Comparison of ENCODE assay signal across 10 cellular contexts in the genomic region with DNA sequence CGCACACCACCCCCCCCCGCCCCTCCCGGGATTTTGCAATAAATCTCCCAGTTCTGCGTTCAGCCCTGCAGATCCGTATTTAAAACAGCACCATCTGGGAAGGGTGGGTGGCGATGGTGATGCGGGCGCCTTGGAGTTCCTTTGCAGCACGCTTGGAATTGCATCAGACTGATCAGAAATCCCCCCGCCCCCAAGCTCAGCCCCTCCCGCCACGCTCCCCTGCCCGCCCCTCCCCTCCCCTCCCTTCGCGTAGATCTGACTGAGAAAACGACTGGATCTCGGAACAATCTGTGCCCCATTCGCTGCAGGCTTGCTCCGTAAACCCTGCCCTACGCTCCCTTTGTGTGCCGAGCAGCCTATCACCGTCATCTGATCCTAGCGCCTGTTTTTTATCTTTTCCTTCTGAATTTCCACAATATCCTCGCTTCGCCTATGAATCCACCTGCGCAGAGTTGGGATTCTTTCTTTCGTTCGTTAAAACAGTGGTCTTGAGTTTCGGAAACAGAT. TPM values are rescaled to one million over a fixed set of nuclear protein-coding genes. Genes with fewer than 3 reads are reported as not detected.
A peak's percentile ranks its signal among the peaks of the same experiment; 100 is the strongest.
DNase-seq lines count a peak whose midpoint lies in the region; ATAC-seq and TF ChIP-seq lines count a peak whose summit lies in the region.
"Had no signal": no experiment of that assay in that cellular context is flagged by ENCODE, and none has a peak within 500 bp of the region (broad histone marks: within the 10 kb centered on the region; RNA-seq: fewer than 3 reads in every experiment).

No MANE protein-coding gene starts in this region.

- no peaks in the 10 kb centered on the region for H3K36me3 Mint-ChIP-seq in GM23338 (ENCODE audit: low read depth)

- DNase-seq in GM23338 (ENCODE audit: low spot score): peak; percentile 93
- peak; percentile 65 to 83 for DNase-seq in NCI-H524 (lab: John Stamatoyannopoulos, UW)
- DNase-seq in dedifferentiated amniotic fluid mesenchymal stem cell (ENCODE audit: extremely low spot score): peak; percentile 93
- DNase-seq in NCI-H1436 treated with DMSO at 0.1 percent for 48 hours (lab: John Stamatoyannopoulos, UW): no peak

- H3K79me2 ChIP-seq in GM23338 (replicated peaks; ENCODE audit: insufficient read depth): no peaks in the 10 kb centered on the region

- peaks cover 36% of the 10 kb centered on the region for H3K4me1 Mint-ChIP-seq in GM23338

- ATAC-seq in GM23338: peak; percentile 54
- ATAC-seq in GM21528 (IDR thresholded peaks at IDR 0.05; ENCODE audit: low FRiP score, unreplicated experiment): no peak
- no peak for ATAC-seq in HG03439 (IDR thresholded peaks at IDR 0.05; ENCODE audit: unreplicated experiment)
- ATAC-seq in HG02973 (IDR thresholded peaks at IDR 0.05; ENCODE audit: unreplicated experiment): no peak

- H3K27ac ChIP-seq in GM23338 (ENCODE audit: low read depth): peak overlapping the region; percentile 99
- H3K27ac ChIP-seq in mesodermal cell (ENCODE audit: low read depth, low read length, severe bottlenecking): peak overlapping the region; percentile 83
- H3K27ac ChIP-seq: KMS-11, right lobe of liver had no signal

- peaks cover 43% of the 10 kb centered on the region for H3K27me3 Mint-ChIP-seq in GM23338 (ENCODE audit: insufficient read depth, low read depth, poor library complexity)

- H3K4me2 ChIP-seq in GM23338: peak overlapping the region; percentile 100
- H3K4me2 ChIP-seq: KMS-11 had no signal

- peaks cover 17% of the 10 kb centered on the region; the same call in 1 of the 2 replicates for H3F3A ChIP-seq in GM23338 (replicated peaks; ENCODE audit: low read depth)

- H3K36me3 ChIP-seq in GM23338 (ENCODE audit: insufficient read depth): no peaks in the 10 kb centered on the region
- H3K36me3 ChIP-seq in mesodermal cell (ENCODE audit: control insufficient read depth, insufficient read depth, low read length): no peaks in the 10 kb centered on the region
- H3K36me3 ChIP-seq: right lobe of liver had no signal

- H3K9me2 ChIP-seq in GM23338 (ENCODE audit: insufficient read depth): no peaks in the 10 kb centered on the region

- peak overlapping the region; percentile 82 for H3K4me3 ChIP-seq in GM23338
- H3K4me3 ChIP-seq in mesodermal cell (ENCODE audit: extremely low read depth, insufficient read depth, low read length, poor library complexity, severe bottlenecking): peak overlapping the region; percentile 53

- H3K4me1 ChIP-seq in GM23338 (ENCODE audit: insufficient read depth): peaks cover 27% of the 10 kb centered on the region
- peaks cover 10% of the 10 kb centered on the region for H3K4me1 ChIP-seq in mesodermal cell (ENCODE audit: control insufficient read depth, insufficient read depth, low read length, poor library complexity, severe bottlenecking)

- peak overlapping the region; percentile 91 for H2AFZ ChIP-seq in GM23338

- peaks cover 32% of the 10 kb centered on the region for H3K27me3 ChIP-seq in GM23338 (ENCODE audit: insufficient read depth)

- no peak for TF ChIP-seq CTCF in GM23338 (conservative IDR thresholded peaks at IDR 0.05; ENCODE audit: low read depth in 2 of 2)

- no peaks in the 10 kb centered on the region for H4K20me1 ChIP-seq in GM23338 (replicated peaks; ENCODE audit: insufficient read depth)

- H3K4me3 Mint-ChIP-seq in GM23338: peak overlapping the region; percentile 95

- H3K9me3 ChIP-seq in mesodermal cell (ENCODE audit: control insufficient read depth, low read length): no peaks in the 10 kb centered on the region
- H3K9me3 ChIP-seq: right lobe of liver had no signal

- 0% methylated on average over 11 to 13 of the region's 29 CpGs for WGBS in mesodermal cell (ENCODE audit: insufficient coverage in 2 of 2), 2 experiments

- H3K9me3 Mint-ChIP-seq in GM23338: no peaks in the 10 kb centered on the region; the same call in 2 of the 3 replicates

- peak overlapping the region; percentile 100 for H3K27ac Mint-ChIP-seq in GM23338

TF ChIP-seq in GM23338, 12 proteins besides CTCF, POLR2A, EP300 and RAD21:
- TF ChIP-seq, protein P1, sequence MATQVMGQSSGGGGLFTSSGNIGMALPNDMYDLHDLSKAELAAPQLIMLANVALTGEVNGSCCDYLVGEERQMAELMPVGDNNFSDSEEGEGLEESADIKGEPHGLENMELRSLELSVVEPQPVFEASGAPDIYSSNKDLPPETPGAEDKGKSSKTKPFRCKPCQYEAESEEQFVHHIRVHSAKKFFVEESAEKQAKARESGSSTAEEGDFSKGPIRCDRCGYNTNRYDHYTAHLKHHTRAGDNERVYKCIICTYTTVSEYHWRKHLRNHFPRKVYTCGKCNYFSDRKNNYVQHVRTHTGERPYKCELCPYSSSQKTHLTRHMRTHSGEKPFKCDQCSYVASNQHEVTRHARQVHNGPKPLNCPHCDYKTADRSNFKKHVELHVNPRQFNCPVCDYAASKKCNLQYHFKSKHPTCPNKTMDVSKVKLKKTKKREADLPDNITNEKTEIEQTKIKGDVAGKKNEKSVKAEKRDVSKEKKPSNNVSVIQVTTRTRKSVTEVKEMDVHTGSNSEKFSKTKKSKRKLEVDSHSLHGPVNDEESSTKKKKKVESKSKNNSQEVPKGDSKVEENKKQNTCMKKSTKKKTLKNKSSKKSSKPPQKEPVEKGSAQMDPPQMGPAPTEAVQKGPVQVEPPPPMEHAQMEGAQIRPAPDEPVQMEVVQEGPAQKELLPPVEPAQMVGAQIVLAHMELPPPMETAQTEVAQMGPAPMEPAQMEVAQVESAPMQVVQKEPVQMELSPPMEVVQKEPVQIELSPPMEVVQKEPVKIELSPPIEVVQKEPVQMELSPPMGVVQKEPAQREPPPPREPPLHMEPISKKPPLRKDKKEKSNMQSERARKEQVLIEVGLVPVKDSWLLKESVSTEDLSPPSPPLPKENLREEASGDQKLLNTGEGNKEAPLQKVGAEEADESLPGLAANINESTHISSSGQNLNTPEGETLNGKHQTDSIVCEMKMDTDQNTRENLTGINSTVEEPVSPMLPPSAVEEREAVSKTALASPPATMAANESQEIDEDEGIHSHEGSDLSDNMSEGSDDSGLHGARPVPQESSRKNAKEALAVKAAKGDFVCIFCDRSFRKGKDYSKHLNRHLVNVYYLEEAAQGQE (IDR thresholded peaks at IDR 0.05; ENCODE audit: unreplicated experiment): no peak
- TF ChIP-seq POLR2AphosphoS5 (IDR thresholded peaks at IDR 0.05; ENCODE audit: low read depth): peak; percentile 64
- TF ChIP-seq, protein P2, sequence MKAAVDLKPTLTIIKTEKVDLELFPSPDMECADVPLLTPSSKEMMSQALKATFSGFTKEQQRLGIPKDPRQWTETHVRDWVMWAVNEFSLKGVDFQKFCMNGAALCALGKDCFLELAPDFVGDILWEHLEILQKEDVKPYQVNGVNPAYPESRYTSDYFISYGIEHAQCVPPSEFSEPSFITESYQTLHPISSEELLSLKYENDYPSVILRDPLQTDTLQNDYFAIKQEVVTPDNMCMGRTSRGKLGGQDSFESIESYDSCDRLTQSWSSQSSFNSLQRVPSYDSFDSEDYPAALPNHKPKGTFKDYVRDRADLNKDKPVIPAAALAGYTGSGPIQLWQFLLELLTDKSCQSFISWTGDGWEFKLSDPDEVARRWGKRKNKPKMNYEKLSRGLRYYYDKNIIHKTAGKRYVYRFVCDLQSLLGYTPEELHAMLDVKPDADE (IDR thresholded peaks at IDR 0.05): no peak

RNA-seq across cellular contexts. Expression of gene BDNF, which starts 18.1 kb away (rescaled TPM):
- total RNA-seq in GM23338 (2014; rRNA removed; shearing (Covaris generic)): 5.1 and 6.8 TPM in 2 replicates
- 4.2 and 5.2 TPM in 2 replicates for polyA plus RNA-seq in GM23338 (2016; fragmentation: Nextera tagmentation; extraction: Ambion mirVana)
- polyA plus RNA-seq in mesodermal cell (2013, experiment 1 of 2): 1.7 TPM
- polyA plus RNA-seq in mesodermal cell (2013, experiment 2 of 2): 1.4 TPM
